In the genomic region with DNA sequence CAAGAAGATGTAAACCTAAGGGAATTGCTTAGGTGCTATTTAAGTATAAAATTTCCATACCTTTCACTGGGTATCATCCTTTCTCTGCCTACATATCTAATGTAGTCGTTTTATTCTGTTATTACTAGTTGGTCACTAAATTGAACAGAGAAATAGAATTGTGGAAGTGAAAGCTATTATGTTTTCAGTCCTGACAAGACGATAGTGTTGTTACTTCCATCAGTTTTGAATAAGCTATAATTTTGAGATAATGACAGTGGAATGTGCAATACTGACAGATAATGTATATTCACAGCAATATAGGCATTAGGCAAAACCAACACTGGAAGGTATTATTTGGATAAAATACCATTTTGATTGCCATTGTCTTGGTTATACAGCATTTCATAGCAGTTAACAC, we compare ENCODE assay signal across 25 cellular contexts.
"Had no signal": no experiment of that assay in that cellular context is flagged by ENCODE, and none has a peak within 500 bp of the region (broad histone marks: within the 10 kb centered on the region; RNA-seq: fewer than 3 reads in every experiment).

No MANE protein-coding gene starts in this region.

- H3K4me1 Mint-ChIP-seq: naive thymus-derived CD4-positive, alpha-beta T cell; natural killer cell; nephron progenitor cell; stimulated activated effector memory CD8-positive, alpha-beta T cell treated with anti-CD3 and anti-CD28 coated beads, Interleukin-12 subunit alpha, Interleukin-12 subunit beta, amount 100 ng/mL, for 72 hours; stimulated activated naive B cell treated with anti-CD40 and anti-IgM and Interleukin-4, amounts not matched to agents 10 μg/mL and 1 μg/mL and 100 μg/mL, for 72 hours had no signal

- DNase-seq: naive thymus-derived CD4-positive, alpha-beta T cell; natural killer cell; nephron progenitor cell; occipital lobe; ovary; posterior cingulate gyrus; psoas muscle; right cardiac atrium; right lobe of liver; sigmoid colon; small intestine; stimulated activated CD4-positive, alpha-beta T cell treated with anti-CD3 and anti-CD28 coated beads, Interleukin-15, amount 100 ng/mL, for 24 hours; stimulated activated CD4-positive, alpha-beta T cell treated with anti-CD3 and anti-CD28 coated beads, Interleukin-2, amount 100 ng/mL, for 24 hours; stimulated activated CD4-positive, alpha-beta T cell treated with anti-CD3 and anti-CD28 coated beads, Interleukin-2, amount 100 ng/mL, for 48 hours; stimulated activated CD4-positive, alpha-beta T cell treated with anti-CD3 and anti-CD28 coated beads, Interleukin-4, amount 100 ng/mL, for 24 hours; stimulated activated naive B cell treated with anti-CD40 and anti-IgM and Interleukin-4, amounts not matched to agents 10 μg/mL and 1 μg/mL and 100 μg/mL, for 72 hours; stimulated activated naive CD4-positive, alpha-beta T cell treated with Interleukin-2 at 50 U/mL for 16 hours; stomach; thyroid gland; trophoblast cell; upper lobe of left lung had no signal

- H3K36me3 Mint-ChIP-seq: naive thymus-derived CD4-positive, alpha-beta T cell; natural killer cell; stimulated activated effector memory CD8-positive, alpha-beta T cell treated with anti-CD3 and anti-CD28 coated beads, Interleukin-12 subunit alpha, Interleukin-12 subunit beta, amount 100 ng/mL, for 72 hours; stimulated activated naive B cell treated with anti-CD40 and anti-IgM and Interleukin-4, amounts not matched to agents 10 μg/mL and 1 μg/mL and 100 μg/mL, for 72 hours had no signal

- H3K27me3 Mint-ChIP-seq: naive thymus-derived CD4-positive, alpha-beta T cell; progenitor cell of endocrine pancreas; stimulated activated naive B cell treated with anti-CD40 and anti-IgM and Interleukin-4, amounts not matched to agents 10 μg/mL and 1 μg/mL and 100 μg/mL, for 72 hours; stimulated activated naive CD8-positive, alpha-beta T cell treated with anti-CD3 and anti-CD28 coated beads, Interleukin-15, Interleukin-2, amounts not matched to agents 100 ng/mL and 50 ng/mL, for 24 hours had no signal

- H3K27ac Mint-ChIP-seq: naive thymus-derived CD4-positive, alpha-beta T cell; natural killer cell; nephron progenitor cell; neural progenitor cell; progenitor cell of endocrine pancreas; stimulated activated effector memory CD8-positive, alpha-beta T cell treated with anti-CD3 and anti-CD28 coated beads, Interleukin-12 subunit alpha, Interleukin-12 subunit beta, amount 100 ng/mL, for 72 hours; stimulated activated naive B cell treated with anti-CD40 and anti-IgM and Interleukin-4, amounts not matched to agents 10 μg/mL and 1 μg/mL and 100 μg/mL, for 72 hours; stimulated activated naive CD8-positive, alpha-beta T cell treated with anti-CD3 and anti-CD28 coated beads, Interleukin-15, Interleukin-2, amounts not matched to agents 100 ng/mL and 50 ng/mL, for 24 hours had no signal

- H3K9me3 Mint-ChIP-seq: nephron progenitor cell; neural progenitor cell; stimulated activated naive B cell treated with anti-CD40 and anti-IgM and Interleukin-4, amounts not matched to agents 10 μg/mL and 1 μg/mL and 100 μg/mL, for 72 hours; stimulated activated naive CD8-positive, alpha-beta T cell treated with anti-CD3 and anti-CD28 coated beads, Interleukin-15, Interleukin-2, amounts not matched to agents 100 ng/mL and 50 ng/mL, for 24 hours had no signal

- ATAC-seq: naive thymus-derived CD4-positive, alpha-beta T cell; natural killer cell; psoas muscle; right cardiac atrium; right lobe of liver; stimulated activated effector memory CD8-positive, alpha-beta T cell treated with anti-CD3 and anti-CD28 coated beads, Interleukin-12 subunit alpha, Interleukin-12 subunit beta, amount 100 ng/mL, for 72 hours; stimulated activated naive B cell treated with anti-CD40 and anti-IgM and Interleukin-4, amounts not matched to agents 10 μg/mL and 1 μg/mL and 100 μg/mL, for 72 hours had no signal

- H3K4me3 Mint-ChIP-seq: naive thymus-derived CD4-positive, alpha-beta T cell; natural killer cell; nephron progenitor cell; neural progenitor cell; stimulated activated effector memory CD8-positive, alpha-beta T cell treated with anti-CD3 and anti-CD28 coated beads, Interleukin-12 subunit alpha, Interleukin-12 subunit beta, amount 100 ng/mL, for 72 hours; stimulated activated naive B cell treated with anti-CD40 and anti-IgM and Interleukin-4, amounts not matched to agents 10 μg/mL and 1 μg/mL and 100 μg/mL, for 72 hours; stimulated activated naive CD8-positive, alpha-beta T cell treated with anti-CD3 and anti-CD28 coated beads, Interleukin-15, Interleukin-2, amounts not matched to agents 100 ng/mL and 50 ng/mL, for 24 hours had no signal
